In genomic region chr10:987906-988666, GRCh38 we compare ENCODE assay signal across 1 cellular context.
TF ChIP-seq lines count a peak whose summit lies in the region.

TSS of gene GTPBP4 (plus strand) at chr10:988434. CDS start at chr10:988480, 46 bp downstream.

TF ChIP-seq in K562, 482 proteins besides CTCF, POLR2A, EP300 and RAD21 (continued from another document and continues in another):
- TF ChIP-seq, protein P1, sequence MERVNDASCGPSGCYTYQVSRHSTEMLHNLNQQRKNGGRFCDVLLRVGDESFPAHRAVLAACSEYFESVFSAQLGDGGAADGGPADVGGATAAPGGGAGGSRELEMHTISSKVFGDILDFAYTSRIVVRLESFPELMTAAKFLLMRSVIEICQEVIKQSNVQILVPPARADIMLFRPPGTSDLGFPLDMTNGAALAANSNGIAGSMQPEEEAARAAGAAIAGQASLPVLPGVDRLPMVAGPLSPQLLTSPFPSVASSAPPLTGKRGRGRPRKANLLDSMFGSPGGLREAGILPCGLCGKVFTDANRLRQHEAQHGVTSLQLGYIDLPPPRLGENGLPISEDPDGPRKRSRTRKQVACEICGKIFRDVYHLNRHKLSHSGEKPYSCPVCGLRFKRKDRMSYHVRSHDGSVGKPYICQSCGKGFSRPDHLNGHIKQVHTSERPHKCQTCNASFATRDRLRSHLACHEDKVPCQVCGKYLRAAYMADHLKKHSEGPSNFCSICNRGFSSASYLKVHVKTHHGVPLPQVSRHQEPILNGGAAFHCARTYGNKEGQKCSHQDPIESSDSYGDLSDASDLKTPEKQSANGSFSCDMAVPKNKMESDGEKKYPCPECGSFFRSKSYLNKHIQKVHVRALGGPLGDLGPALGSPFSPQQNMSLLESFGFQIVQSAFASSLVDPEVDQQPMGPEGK (CRISPR knock-in tag; IDR thresholded peaks at IDR 0.05; ENCODE audit: borderline replicate concordance): no peak
- TF ChIP-seq POLR3A (IDR thresholded peaks at IDR 0.05; ENCODE audit: borderline replicate concordance, extremely low read depth, insufficient read depth, insufficient read length): no peak
- peak; percentile 29 for TF ChIP-seq ASH1L (IDR thresholded peaks at IDR 0.05; ENCODE audit: borderline replicate concordance, low read depth, partially characterized antibody)
- TF ChIP-seq SP1 (CRISPR knock-in tag; IDR thresholded peaks at IDR 0.05): no peak; the same call in 1 of the 2 replicates
- TF ChIP-seq BRCA1 (IDR thresholded peaks at IDR 0.05): no peak
- no peak for TF ChIP-seq BRCA1 (CRISPR knock-in tag; IDR thresholded peaks at IDR 0.05)
- TF ChIP-seq MBD2 (IDR thresholded peaks at IDR 0.05; ENCODE audit: borderline replicate concordance, low read depth): peak; percentile 87
- TF ChIP-seq, protein P2, sequence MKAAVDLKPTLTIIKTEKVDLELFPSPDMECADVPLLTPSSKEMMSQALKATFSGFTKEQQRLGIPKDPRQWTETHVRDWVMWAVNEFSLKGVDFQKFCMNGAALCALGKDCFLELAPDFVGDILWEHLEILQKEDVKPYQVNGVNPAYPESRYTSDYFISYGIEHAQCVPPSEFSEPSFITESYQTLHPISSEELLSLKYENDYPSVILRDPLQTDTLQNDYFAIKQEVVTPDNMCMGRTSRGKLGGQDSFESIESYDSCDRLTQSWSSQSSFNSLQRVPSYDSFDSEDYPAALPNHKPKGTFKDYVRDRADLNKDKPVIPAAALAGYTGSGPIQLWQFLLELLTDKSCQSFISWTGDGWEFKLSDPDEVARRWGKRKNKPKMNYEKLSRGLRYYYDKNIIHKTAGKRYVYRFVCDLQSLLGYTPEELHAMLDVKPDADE (conservative IDR thresholded peaks at IDR 0.05; ENCODE audit: control insufficient read depth, low read depth, low read length): peak; percentile 61
- no peak for TF ChIP-seq ZNF174 (CRISPR knock-in tag; IDR thresholded peaks at IDR 0.05)
- TF ChIP-seq ELF1 (tag; IDR thresholded peaks at IDR 0.05): peak; percentile 90
- TF ChIP-seq E2F4 (CRISPR knock-in tag; IDR thresholded peaks at IDR 0.05; ENCODE audit: low read depth): no peak
- TF ChIP-seq, protein P3, sequence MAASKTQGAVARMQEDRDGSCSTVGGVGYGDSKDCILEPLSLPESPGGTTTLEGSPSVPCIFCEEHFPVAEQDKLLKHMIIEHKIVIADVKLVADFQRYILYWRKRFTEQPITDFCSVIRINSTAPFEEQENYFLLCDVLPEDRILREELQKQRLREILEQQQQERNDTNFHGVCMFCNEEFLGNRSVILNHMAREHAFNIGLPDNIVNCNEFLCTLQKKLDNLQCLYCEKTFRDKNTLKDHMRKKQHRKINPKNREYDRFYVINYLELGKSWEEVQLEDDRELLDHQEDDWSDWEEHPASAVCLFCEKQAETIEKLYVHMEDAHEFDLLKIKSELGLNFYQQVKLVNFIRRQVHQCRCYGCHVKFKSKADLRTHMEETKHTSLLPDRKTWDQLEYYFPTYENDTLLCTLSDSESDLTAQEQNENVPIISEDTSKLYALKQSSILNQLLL (CRISPR knock-in tag; IDR thresholded peaks at IDR 0.05; ENCODE audit: borderline replicate concordance): no peak
- no peak for TF ChIP-seq STAG1 (CRISPR knock-in tag; IDR thresholded peaks at IDR 0.05; ENCODE audit: borderline replicate concordance)
- no peak for TF ChIP-seq NCOA4 (IDR thresholded peaks at IDR 0.05; ENCODE audit: partially characterized antibody)
- TF ChIP-seq, protein P4, sequence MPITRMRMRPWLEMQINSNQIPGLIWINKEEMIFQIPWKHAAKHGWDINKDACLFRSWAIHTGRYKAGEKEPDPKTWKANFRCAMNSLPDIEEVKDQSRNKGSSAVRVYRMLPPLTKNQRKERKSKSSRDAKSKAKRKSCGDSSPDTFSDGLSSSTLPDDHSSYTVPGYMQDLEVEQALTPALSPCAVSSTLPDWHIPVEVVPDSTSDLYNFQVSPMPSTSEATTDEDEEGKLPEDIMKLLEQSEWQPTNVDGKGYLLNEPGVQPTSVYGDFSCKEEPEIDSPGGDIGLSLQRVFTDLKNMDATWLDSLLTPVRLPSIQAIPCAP (CRISPR knock-in tag; IDR thresholded peaks at IDR 0.05; ENCODE audit: borderline replicate concordance): no peak
- TF ChIP-seq NFE2 (IDR thresholded peaks at IDR 0.05; ENCODE audit: low read depth): no peak
- TF ChIP-seq PRPF4 (IDR thresholded peaks at IDR 0.05; ENCODE audit: insufficient read depth, low read depth, low read length, poor library complexity, severe bottlenecking): peak; percentile 88
- TF ChIP-seq SNIP1 (IDR thresholded peaks at IDR 0.05; ENCODE audit: low read depth): peak; percentile 78; the same call in 1 of the 2 replicates
- TF ChIP-seq SMC3 (conservative IDR thresholded peaks at IDR 0.05; ENCODE audit: insufficient read depth, low read depth, low read length): 0 out of 2 replicates have a peak, but pooled peaks have one; percentile 12
- TF ChIP-seq ZNF766 (CRISPR knock-in tag; conservative IDR thresholded peaks at IDR 0.05): 0 out of 2 replicates have a peak, but pooled peaks have one; percentile 5
- TF ChIP-seq ZNF518B (CRISPR knock-in tag; IDR thresholded peaks at IDR 0.05): no peak
- TF ChIP-seq, protein P5, sequence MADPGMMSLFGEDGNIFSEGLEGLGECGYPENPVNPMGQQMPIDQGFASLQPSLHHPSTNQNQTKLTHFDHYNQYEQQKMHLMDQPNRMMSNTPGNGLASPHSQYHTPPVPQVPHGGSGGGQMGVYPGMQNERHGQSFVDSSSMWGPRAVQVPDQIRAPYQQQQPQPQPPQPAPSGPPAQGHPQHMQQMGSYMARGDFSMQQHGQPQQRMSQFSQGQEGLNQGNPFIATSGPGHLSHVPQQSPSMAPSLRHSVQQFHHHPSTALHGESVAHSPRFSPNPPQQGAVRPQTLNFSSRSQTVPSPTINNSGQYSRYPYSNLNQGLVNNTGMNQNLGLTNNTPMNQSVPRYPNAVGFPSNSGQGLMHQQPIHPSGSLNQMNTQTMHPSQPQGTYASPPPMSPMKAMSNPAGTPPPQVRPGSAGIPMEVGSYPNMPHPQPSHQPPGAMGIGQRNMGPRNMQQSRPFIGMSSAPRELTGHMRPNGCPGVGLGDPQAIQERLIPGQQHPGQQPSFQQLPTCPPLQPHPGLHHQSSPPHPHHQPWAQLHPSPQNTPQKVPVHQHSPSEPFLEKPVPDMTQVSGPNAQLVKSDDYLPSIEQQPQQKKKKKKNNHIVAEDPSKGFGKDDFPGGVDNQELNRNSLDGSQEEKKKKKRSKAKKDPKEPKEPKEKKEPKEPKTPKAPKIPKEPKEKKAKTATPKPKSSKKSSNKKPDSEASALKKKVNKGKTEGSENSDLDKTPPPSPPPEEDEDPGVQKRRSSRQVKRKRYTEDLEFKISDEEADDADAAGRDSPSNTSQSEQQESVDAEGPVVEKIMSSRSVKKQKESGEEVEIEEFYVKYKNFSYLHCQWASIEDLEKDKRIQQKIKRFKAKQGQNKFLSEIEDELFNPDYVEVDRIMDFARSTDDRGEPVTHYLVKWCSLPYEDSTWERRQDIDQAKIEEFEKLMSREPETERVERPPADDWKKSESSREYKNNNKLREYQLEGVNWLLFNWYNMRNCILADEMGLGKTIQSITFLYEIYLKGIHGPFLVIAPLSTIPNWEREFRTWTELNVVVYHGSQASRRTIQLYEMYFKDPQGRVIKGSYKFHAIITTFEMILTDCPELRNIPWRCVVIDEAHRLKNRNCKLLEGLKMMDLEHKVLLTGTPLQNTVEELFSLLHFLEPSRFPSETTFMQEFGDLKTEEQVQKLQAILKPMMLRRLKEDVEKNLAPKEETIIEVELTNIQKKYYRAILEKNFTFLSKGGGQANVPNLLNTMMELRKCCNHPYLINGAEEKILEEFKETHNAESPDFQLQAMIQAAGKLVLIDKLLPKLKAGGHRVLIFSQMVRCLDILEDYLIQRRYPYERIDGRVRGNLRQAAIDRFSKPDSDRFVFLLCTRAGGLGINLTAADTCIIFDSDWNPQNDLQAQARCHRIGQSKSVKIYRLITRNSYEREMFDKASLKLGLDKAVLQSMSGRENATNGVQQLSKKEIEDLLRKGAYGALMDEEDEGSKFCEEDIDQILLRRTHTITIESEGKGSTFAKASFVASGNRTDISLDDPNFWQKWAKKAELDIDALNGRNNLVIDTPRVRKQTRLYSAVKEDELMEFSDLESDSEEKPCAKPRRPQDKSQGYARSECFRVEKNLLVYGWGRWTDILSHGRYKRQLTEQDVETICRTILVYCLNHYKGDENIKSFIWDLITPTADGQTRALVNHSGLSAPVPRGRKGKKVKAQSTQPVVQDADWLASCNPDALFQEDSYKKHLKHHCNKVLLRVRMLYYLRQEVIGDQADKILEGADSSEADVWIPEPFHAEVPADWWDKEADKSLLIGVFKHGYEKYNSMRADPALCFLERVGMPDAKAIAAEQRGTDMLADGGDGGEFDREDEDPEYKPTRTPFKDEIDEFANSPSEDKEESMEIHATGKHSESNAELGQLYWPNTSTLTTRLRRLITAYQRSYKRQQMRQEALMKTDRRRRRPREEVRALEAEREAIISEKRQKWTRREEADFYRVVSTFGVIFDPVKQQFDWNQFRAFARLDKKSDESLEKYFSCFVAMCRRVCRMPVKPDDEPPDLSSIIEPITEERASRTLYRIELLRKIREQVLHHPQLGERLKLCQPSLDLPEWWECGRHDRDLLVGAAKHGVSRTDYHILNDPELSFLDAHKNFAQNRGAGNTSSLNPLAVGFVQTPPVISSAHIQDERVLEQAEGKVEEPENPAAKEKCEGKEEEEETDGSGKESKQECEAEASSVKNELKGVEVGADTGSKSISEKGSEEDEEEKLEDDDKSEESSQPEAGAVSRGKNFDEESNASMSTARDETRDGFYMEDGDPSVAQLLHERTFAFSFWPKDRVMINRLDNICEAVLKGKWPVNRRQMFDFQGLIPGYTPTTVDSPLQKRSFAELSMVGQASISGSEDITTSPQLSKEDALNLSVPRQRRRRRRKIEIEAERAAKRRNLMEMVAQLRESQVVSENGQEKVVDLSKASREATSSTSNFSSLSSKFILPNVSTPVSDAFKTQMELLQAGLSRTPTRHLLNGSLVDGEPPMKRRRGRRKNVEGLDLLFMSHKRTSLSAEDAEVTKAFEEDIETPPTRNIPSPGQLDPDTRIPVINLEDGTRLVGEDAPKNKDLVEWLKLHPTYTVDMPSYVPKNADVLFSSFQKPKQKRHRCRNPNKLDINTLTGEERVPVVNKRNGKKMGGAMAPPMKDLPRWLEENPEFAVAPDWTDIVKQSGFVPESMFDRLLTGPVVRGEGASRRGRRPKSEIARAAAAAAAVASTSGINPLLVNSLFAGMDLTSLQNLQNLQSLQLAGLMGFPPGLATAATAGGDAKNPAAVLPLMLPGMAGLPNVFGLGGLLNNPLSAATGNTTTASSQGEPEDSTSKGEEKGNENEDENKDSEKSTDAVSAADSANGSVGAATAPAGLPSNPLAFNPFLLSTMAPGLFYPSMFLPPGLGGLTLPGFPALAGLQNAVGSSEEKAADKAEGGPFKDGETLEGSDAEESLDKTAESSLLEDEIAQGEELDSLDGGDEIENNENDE (IDR thresholded peaks at IDR 0.05; ENCODE audit: low read depth, low read length): no peak
- TF ChIP-seq ZBTB43 (CRISPR knock-in tag; IDR thresholded peaks at IDR 0.05): no peak
